ENCODE assay signal across 12 cellular contexts in genomic region chr4:136651278-136651667, GRCh38.
DNase-seq lines count a peak whose midpoint lies in the region; ATAC-seq and TF ChIP-seq lines count a peak whose summit lies in the region.
"Had no signal": no experiment of that assay in that cellular context is flagged by ENCODE, and none has a peak within 500 bp of the region (broad histone marks: within the 10 kb centered on the region; RNA-seq: fewer than 3 reads in every experiment).

No MANE protein-coding gene starts in this region.

- H3K4me3 ChIP-seq in astrocyte of the spinal cord (ENCODE audit: low read depth, low read length), result no peak overlapping the region
- H3K4me3 ChIP-seq: lung had no signal

- ATAC-seq in GM18870 (IDR thresholded peaks at IDR 0.05; ENCODE audit: unreplicated experiment) (peak; percentile 54), HG03097 (IDR thresholded peaks at IDR 0.05; ENCODE audit: low FRiP score, unreplicated experiment) (peak; percentile 29)
- ATAC-seq: T-cell had no signal

- DNase-seq in astrocyte of the spinal cord (ENCODE audit: low read depth, low spot score) (peak; percentile 33), renal cortical epithelial cell (ENCODE audit: low read depth) (peak; percentile 65), DMS 273 treated with DMSO at 0.1 percent for 48 hours (lab: John Stamatoyannopoulos, UW) (no peak), DMS153 treated with DMSO at 0.1 percent for 48 hours (lab: John Stamatoyannopoulos, UW; ENCODE audit: unreplicated experiment) (no peak)
- DNase-seq in activated CD4-positive, CD25-positive, alpha-beta regulatory T cell treated with anti-CD3 and anti-CD28 coated beads, Interleukin-2, amount 50 U/mL, for 72 hours, result no peak
- DNase-seq: activated CD4-positive, CD25-positive, alpha-beta regulatory T cell; activated naive CD4-positive, alpha-beta T cell treated with anti-CD3 and anti-CD28 coated beads, Interleukin-2, amount 50 U/mL, for 16 hours; C1 segment of cervical spinal cord; T-cell had no signal

- in situ Hi-C loops in astrocyte of the spinal cord (cut with HindIII; ENCODE audit: low sequenced_read_pairs), result no loop called here

- no peak for TF ChIP-seq CTCF in astrocyte of the spinal cord (IDR thresholded peaks at IDR 0.05; ENCODE audit: low read depth, low read length)

Comparison
In these comparisons a context has a peak if more than half of its experiments do, and no peak if none do; other contexts are left out.
1. DNase-seq: peak in astrocyte of the spinal cord (single experiment) and renal cortical epithelial cell (single experiment); none in DMS 273 treated with DMSO at 0.1 percent for 48 hours (single experiment), DMS153 treated with DMSO at 0.1 percent for 48 hours (single experiment) and activated CD4-positive, CD25-positive, alpha-beta regulatory T cell treated with anti-CD3 and anti-CD28 coated beads, Interleukin-2, amount 50 U/mL, for 72 hours (single experiment).